Comparison of ENCODE assay signal across 2 cellular contexts in the genomic region with DNA sequence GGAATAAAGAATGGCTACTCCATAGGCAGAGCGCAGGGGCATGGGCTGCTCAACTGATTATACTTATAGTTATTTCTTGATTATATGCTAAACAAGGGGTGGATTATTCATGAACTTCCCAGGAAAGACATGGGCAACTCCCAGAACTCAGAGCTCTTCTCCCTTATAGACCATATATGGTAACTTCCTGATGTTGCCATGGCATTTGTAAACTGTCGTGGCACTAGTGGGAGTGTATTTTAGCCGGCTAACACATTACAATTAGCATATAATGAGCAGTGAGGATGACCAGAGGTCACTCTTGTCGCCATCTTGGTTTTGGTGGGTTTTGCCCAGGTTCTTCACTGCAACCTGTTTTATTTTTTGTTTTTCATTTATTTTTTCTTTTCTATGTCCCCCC.
A peak's percentile ranks its signal among the peaks of the same experiment; 100 is the strongest.
TF ChIP-seq lines count a peak whose summit lies in the region.

No MANE protein-coding gene starts in this region.

TF ChIP-seq in K562, 482 proteins besides CTCF, POLR2A, EP300 and RAD21:
- TF ChIP-seq SRF (CRISPR knock-in tag; IDR thresholded peaks at IDR 0.05), result peak in 1 of 2 experiments; percentile 91; a peak in 2 of 4 replicates
- TF ChIP-seq RFX1 (IDR thresholded peaks at IDR 0.05), result peak; percentile 69

TF ChIP-seq in HepG2, 621 proteins besides CTCF, POLR2A, EP300 and RAD21:
- TF ChIP-seq SRF (IDR thresholded peaks at IDR 0.05; ENCODE audit: low read depth, low read length), result peak; percentile 54; the same call in 1 of the 2 replicates
